ENCODE assay signal across 8 cellular contexts in the genomic region with DNA sequence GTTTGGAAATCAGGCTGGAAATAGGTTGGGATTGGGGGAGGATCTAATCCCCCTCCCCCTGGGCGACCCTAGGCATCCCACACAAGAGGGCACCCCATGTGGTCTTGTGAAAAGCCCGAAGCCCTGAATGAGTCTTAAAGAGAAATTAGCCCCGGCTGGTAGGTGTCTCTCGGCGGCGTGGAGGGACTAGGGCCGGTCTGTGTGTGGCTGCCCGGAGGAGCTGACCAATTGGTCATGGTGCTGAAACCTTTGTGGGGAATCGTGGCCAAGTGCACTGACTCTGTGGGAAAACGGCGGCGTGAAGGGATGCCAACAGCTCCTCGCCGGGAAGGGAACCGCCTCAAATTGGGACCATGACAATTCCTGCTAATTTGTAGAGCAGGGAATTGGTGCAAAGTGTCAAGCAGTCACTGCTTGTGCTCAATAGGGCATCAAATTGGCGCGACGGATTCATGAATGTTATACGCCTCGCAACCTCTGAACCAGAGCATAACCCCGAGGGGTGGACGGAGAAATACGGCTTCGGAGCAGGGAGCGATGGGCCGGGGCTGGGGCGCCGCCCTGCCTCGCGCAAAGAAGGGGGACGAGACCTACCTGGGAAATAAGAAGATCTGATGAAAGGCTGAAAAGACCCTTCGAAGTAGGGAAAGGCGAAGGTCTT. TPM values are rescaled to one million over a fixed set of nuclear protein-coding genes. Genes with fewer than 3 reads are reported as not detected.
DNase-seq lines count a peak whose midpoint lies in the region; ATAC-seq lines count a peak whose summit lies in the region.

No MANE protein-coding gene starts in this region.

- H3K27ac Mint-ChIP-seq in activated naive CD4-positive, alpha-beta T cell treated with anti-CD3 and anti-CD28 coated beads for 36 hours, result no peak overlapping the region
- H3K27ac Mint-ChIP-seq in activated naive CD8-positive, alpha-beta T cell treated with anti-CD3 and anti-CD28 coated beads, Interleukin-2, amount 10 ng/mL, durations not matched to agents 7 days and 5 days, result peak overlapping the region; percentile 42
- peak overlapping the region; percentile 95 for H3K27ac Mint-ChIP-seq in stimulated activated naive B cell treated with anti-CD40 and anti-IgM and Interleukin-4, amounts not matched to agents 10 μg/mL and 1 μg/mL and 100 μg/mL, for 72 hours

- H3K9me3 Mint-ChIP-seq in activated naive CD4-positive, alpha-beta T cell treated with anti-CD3 and anti-CD28 coated beads for 36 hours, result no peaks in the 10 kb centered on the region
- H3K9me3 Mint-ChIP-seq in activated naive CD8-positive, alpha-beta T cell treated with anti-CD3 and anti-CD28 coated beads, Interleukin-2, amount 10 ng/mL, durations not matched to agents 7 days and 5 days, result peaks cover 13% of the 10 kb centered on the region
- H3K9me3 Mint-ChIP-seq in stimulated activated naive B cell treated with anti-CD40 and anti-IgM and Interleukin-4, amounts not matched to agents 10 μg/mL and 1 μg/mL and 100 μg/mL, for 72 hours, result peaks cover 8 to 13% of the 10 kb centered on the region in 2 donors

- no peaks in the 10 kb centered on the region for H3K36me3 ChIP-seq in iPS-15b (ENCODE audit: control insufficient read depth, insufficient read depth, low read length)

- POLR2A ChIA-PET in activated naive CD8-positive, alpha-beta T cell treated with anti-CD3 and anti-CD28 coated beads, Interleukin-2, amount 10 ng/mL, durations not matched to agents 7 days and 5 days (lab: Charles Lee), result no interaction called here

- peaks cover 95% of the 10 kb centered on the region for H3K27me3 ChIP-seq in iPS-15b (ENCODE audit: control insufficient read depth, insufficient read depth, low read length)

- CTCF ChIA-PET in activated naive CD4-positive, alpha-beta T cell treated with anti-CD3 and anti-CD28 coated beads for 36 hours (lab: Charles Lee), result no interaction called here

- H3K4me3 Mint-ChIP-seq in activated naive CD4-positive, alpha-beta T cell treated with anti-CD3 and anti-CD28 coated beads for 36 hours, result no peak overlapping the region
- H3K4me3 Mint-ChIP-seq in activated naive CD8-positive, alpha-beta T cell treated with anti-CD3 and anti-CD28 coated beads, Interleukin-2, amount 10 ng/mL, durations not matched to agents 7 days and 5 days, result peak overlapping the region; percentile 19
- peak overlapping the region; percentile 51 to 52 for H3K4me3 Mint-ChIP-seq in stimulated activated naive B cell treated with anti-CD40 and anti-IgM and Interleukin-4, amounts not matched to agents 10 μg/mL and 1 μg/mL and 100 μg/mL, for 72 hours

- intact Hi-C loops in activated naive CD4-positive, alpha-beta T cell treated with anti-CD3 and anti-CD28 coated beads for 36 hours (cut with micrococcal nuclease), result loop anchor here (2.0 to 10.0 kb wide), 3 partner anchors 440 to 506 kb away; a partner anchor contains a TSS

- H3K36me3 Mint-ChIP-seq in activated naive CD4-positive, alpha-beta T cell treated with anti-CD3 and anti-CD28 coated beads for 36 hours (ENCODE audit: low read depth), result no peaks in the 10 kb centered on the region
- H3K36me3 Mint-ChIP-seq in activated naive CD8-positive, alpha-beta T cell treated with anti-CD3 and anti-CD28 coated beads, Interleukin-2, amount 10 ng/mL, durations not matched to agents 7 days and 5 days, result peaks cover 9% of the 10 kb centered on the region
- peaks cover 12 to 21% of the 10 kb centered on the region in 2 donors for H3K36me3 Mint-ChIP-seq in stimulated activated naive B cell treated with anti-CD40 and anti-IgM and Interleukin-4, amounts not matched to agents 10 μg/mL and 1 μg/mL and 100 μg/mL, for 72 hours

- peak; percentile 45 for DNase-seq in activated naive CD4-positive, alpha-beta T cell treated with anti-CD3 and anti-CD28 coated beads for 36 hours
- no peak for DNase-seq in activated naive CD4-positive, alpha-beta T cell treated with Interleukin-2 at 50 U/mL for 16 hours
- DNase-seq in activated naive CD8-positive, alpha-beta T cell treated with anti-CD3 and anti-CD28 coated beads, Interleukin-2, amount 10 ng/mL, durations not matched to agents 7 days and 5 days, result peak; percentile 40
- no peak for DNase-seq in stimulated activated naive B cell treated with anti-CD40 and anti-IgM and Interleukin-4, amounts not matched to agents 10 μg/mL and 1 μg/mL and 100 μg/mL, for 72 hours
- no peak for DNase-seq in NCI-H1436 (lab: John Stamatoyannopoulos, UW)
- no peak for DNase-seq in stimulated activated CD4-positive, alpha-beta T cell treated with anti-CD3 and anti-CD28 coated beads, Interleukin-1b, Interleukin-23, amount 100 ng/mL, for 48 hours

- no peak overlapping the region for H3K9ac ChIP-seq in iPS-15b (ENCODE audit: low read depth, low read length)

- H3K27me3 Mint-ChIP-seq in activated naive CD4-positive, alpha-beta T cell treated with anti-CD3 and anti-CD28 coated beads for 36 hours (ENCODE audit: low read depth), result peaks cover 69% of the 10 kb centered on the region
- peaks cover 75% of the 10 kb centered on the region for H3K27me3 Mint-ChIP-seq in activated naive CD8-positive, alpha-beta T cell treated with anti-CD3 and anti-CD28 coated beads, Interleukin-2, amount 10 ng/mL, durations not matched to agents 7 days and 5 days
- peaks cover 73 to 93% of the 10 kb centered on the region in 2 donors for H3K27me3 Mint-ChIP-seq in stimulated activated naive B cell treated with anti-CD40 and anti-IgM and Interleukin-4, amounts not matched to agents 10 μg/mL and 1 μg/mL and 100 μg/mL, for 72 hours

- peaks cover 27% of the 10 kb centered on the region for H3K4me1 ChIP-seq in iPS-15b (ENCODE audit: control insufficient read depth, insufficient read depth, low read length)

- no peak for ATAC-seq in activated naive CD8-positive, alpha-beta T cell treated with anti-CD3 and anti-CD28 coated beads, Interleukin-2, amount 10 ng/mL, durations not matched to agents 7 days and 5 days (ENCODE audit: low read depth)
- ATAC-seq in stimulated activated naive B cell treated with anti-CD40 and anti-IgM and Interleukin-4, amounts not matched to agents 10 μg/mL and 1 μg/mL and 100 μg/mL, for 72 hours (replicated peaks), result no peak
- ATAC-seq in GM19324 (IDR thresholded peaks at IDR 0.05; ENCODE audit: low FRiP score, unreplicated experiment), result no peak

- peaks cover 47% of the 10 kb centered on the region for H3K4me1 Mint-ChIP-seq in activated naive CD4-positive, alpha-beta T cell treated with anti-CD3 and anti-CD28 coated beads for 36 hours (ENCODE audit: low read depth)
- H3K4me1 Mint-ChIP-seq in activated naive CD8-positive, alpha-beta T cell treated with anti-CD3 and anti-CD28 coated beads, Interleukin-2, amount 10 ng/mL, durations not matched to agents 7 days and 5 days, result peaks cover 24% of the 10 kb centered on the region
- H3K4me1 Mint-ChIP-seq in stimulated activated naive B cell treated with anti-CD40 and anti-IgM and Interleukin-4, amounts not matched to agents 10 μg/mL and 1 μg/mL and 100 μg/mL, for 72 hours, result peaks cover 19 to 41% of the 10 kb centered on the region in 2 donors

- peak overlapping the region; percentile 36 for H3K4me3 ChIP-seq in iPS-15b (ENCODE audit: low read depth, low read length)

- no peaks in the 10 kb centered on the region for H3K9me3 ChIP-seq in iPS-15b (ENCODE audit: control insufficient read depth, insufficient read depth, low read length)

RNA-seq across cellular contexts. Expression of a gene that starts 1.5 kb away (rescaled TPM):
- total RNA-seq in activated naive CD4-positive, alpha-beta T cell treated with anti-CD3 and anti-CD28 coated beads for 36 hours, result not detected
- total RNA-seq in activated naive CD8-positive, alpha-beta T cell treated with anti-CD3 and anti-CD28 coated beads, Interleukin-2, amount 10 ng/mL, durations not matched to agents 7 days and 5 days, result not detected

Comparison
In these comparisons a context has a peak if more than half of its experiments do, and no peak if none do; other contexts are left out.
1. DNase-seq: peak in activated naive CD4-positive, alpha-beta T cell treated with anti-CD3 and anti-CD28 coated beads for 36 hours (single experiment) and activated naive CD8-positive, alpha-beta T cell treated with anti-CD3 and anti-CD28 coated beads, Interleukin-2, amount 10 ng/mL, durations not matched to agents 7 days and 5 days (single experiment); none in activated naive CD4-positive, alpha-beta T cell treated with Interleukin-2 at 50 U/mL for 16 hours (single experiment), stimulated activated naive B cell treated with anti-CD40 and anti-IgM and Interleukin-4, amounts not matched to agents 10 μg/mL and 1 μg/mL and 100 μg/mL, for 72 hours (single experiment), NCI-H1436 (single experiment) and stimulated activated CD4-positive, alpha-beta T cell treated with anti-CD3 and anti-CD28 coated beads, Interleukin-1b, Interleukin-23, amount 100 ng/mL, for 48 hours (single experiment).